ENCODE assay signal across 1 cellular context in genomic region chr2:190499273-190499672, GRCh38.
TF ChIP-seq lines count a peak whose summit lies in the region.

No MANE protein-coding gene starts in this region.

TF ChIP-seq in HepG2, 621 proteins besides CTCF, POLR2A, EP300 and RAD21 (continued from another document):
- TF ChIP-seq ZNF772 (CRISPR knock-in tag; IDR thresholded peaks at IDR 0.05) (no peak), ZNF580 (CRISPR knock-in tag; IDR thresholded peaks at IDR 0.05; ENCODE audit: borderline replicate concordance, low read depth) (no peak), FOXA1 (IDR thresholded peaks at IDR 0.05) (no peak), FOXA1 (CRISPR knock-in tag; IDR thresholded peaks at IDR 0.05) (peak; percentile 58), NFKBIZ (CRISPR knock-in tag; IDR thresholded peaks at IDR 0.05) (no peak), KAT7 (CRISPR knock-in tag; IDR thresholded peaks at IDR 0.05; ENCODE audit: borderline replicate concordance) (no peak), FOXA3 (CRISPR knock-in tag; IDR thresholded peaks at IDR 0.05) (peak; percentile 51), RBFOX2 (IDR thresholded peaks at IDR 0.05; ENCODE audit: low read depth, low read length) (no peak)
